8 cellular contexts compared by ENCODE assay signal in the genomic region with DNA sequence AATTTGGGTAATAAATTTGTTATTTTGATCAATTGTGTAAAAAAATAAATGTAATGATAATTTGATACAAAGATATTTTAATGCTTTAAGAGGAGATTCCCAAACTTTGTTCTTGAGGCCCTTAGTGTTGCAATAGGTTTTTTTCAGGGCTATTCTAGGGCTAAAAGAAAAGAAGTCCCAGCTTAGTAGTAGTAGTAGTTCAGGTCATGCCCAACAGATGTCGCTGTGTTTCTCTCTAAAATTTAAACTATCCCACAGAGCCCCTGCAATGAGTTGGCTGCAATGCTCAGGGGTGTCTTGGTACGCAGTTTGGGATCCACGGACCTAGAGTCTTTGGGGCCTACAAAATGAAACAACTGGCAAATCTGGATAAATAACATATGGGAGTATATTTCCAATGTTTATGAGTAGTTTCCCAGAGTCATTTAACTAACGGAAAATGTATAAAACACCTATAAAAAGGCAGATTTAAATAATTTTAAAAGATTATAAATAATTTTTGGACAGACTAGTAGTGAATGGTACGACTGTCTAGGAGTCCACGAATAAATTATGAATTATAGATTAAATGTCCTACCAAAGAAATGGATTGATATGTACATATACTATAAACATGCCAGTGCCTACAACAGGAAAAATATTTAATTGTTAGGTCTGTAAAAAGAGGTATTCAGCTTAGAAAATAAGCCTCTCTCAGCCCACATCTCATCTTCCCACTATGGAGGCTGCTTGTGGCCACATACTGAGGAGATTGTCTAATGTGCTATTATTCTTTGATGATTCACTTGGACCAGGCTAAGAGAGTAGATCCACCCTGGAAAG.
DNase-seq lines count a peak whose midpoint lies in the region; ATAC-seq, FAIRE-seq and TF ChIP-seq lines count a peak whose summit lies in the region.

No MANE protein-coding gene starts in this region.

- H3K4me3 ChIP-seq in astrocyte (ENCODE audit: insufficient read depth, low read depth, low read length) = no peak overlapping the region

- H2AFZ ChIP-seq in astrocyte (ENCODE audit: low read depth, low read length) = peak overlapping the region; percentile 14

- FAIRE-seq in astrocyte (lab: Jason Lieb, UNC) = peak; percentile 39

- peak overlapping the region; percentile 17 for H3K9ac ChIP-seq in astrocyte (ENCODE audit: low read length)

- H3K36me3 Mint-ChIP-seq in activated naive CD4-positive, alpha-beta T cell treated with anti-CD3 and anti-CD28 coated beads for 36 hours (ENCODE audit: low read depth) = no peaks in the 10 kb centered on the region
- H3K36me3 Mint-ChIP-seq in astrocyte (ENCODE audit: low read depth, unreplicated experiment) = peaks cover 1% of the 10 kb centered on the region

- intact Hi-C loops in activated naive CD4-positive, alpha-beta T cell treated with anti-CD3 and anti-CD28 coated beads for 36 hours (cut with micrococcal nuclease) = loop anchor here (1.0 to 10.0 kb wide), 3 partner anchors 67 to 447 kb away; no protein-coding TSS in a partner anchor

- H3K27ac Mint-ChIP-seq in activated naive CD4-positive, alpha-beta T cell treated with anti-CD3 and anti-CD28 coated beads for 36 hours = no peak overlapping the region
- H3K27ac Mint-ChIP-seq in astrocyte (ENCODE audit: unreplicated experiment) = peak overlapping the region; percentile 35

- H3K4me1 Mint-ChIP-seq in activated naive CD4-positive, alpha-beta T cell treated with anti-CD3 and anti-CD28 coated beads for 36 hours (ENCODE audit: low read depth) = no peaks in the 10 kb centered on the region
- H3K4me1 Mint-ChIP-seq in astrocyte (ENCODE audit: low read depth, unreplicated experiment) = peaks cover 6% of the 10 kb centered on the region

- CTCF ChIA-PET in activated naive CD4-positive, alpha-beta T cell treated with anti-CD3 and anti-CD28 coated beads for 36 hours (lab: Charles Lee) = interaction anchor here (0.6 to 1.7 kb wide), 9 partner anchors 10 to 1002 kb away, joined by 3 to 6 read pairs (median 3); no protein-coding TSS in a partner anchor

- peak overlapping the region; percentile 7 for H3K27ac ChIP-seq in astrocyte (ENCODE audit: low read depth, low read length)

- no peaks in the 10 kb centered on the region for H3K9me3 Mint-ChIP-seq in activated naive CD4-positive, alpha-beta T cell treated with anti-CD3 and anti-CD28 coated beads for 36 hours
- no peaks in the 10 kb centered on the region for H3K9me3 Mint-ChIP-seq in astrocyte (ENCODE audit: unreplicated experiment)

- peaks cover 5% of the 10 kb centered on the region for H3K4me1 ChIP-seq in astrocyte (ENCODE audit: insufficient read depth, low read length)

- no peak overlapping the region for H3K4me3 Mint-ChIP-seq in activated naive CD4-positive, alpha-beta T cell treated with anti-CD3 and anti-CD28 coated beads for 36 hours
- H3K4me3 Mint-ChIP-seq in astrocyte (ENCODE audit: unreplicated experiment) = no peak overlapping the region

- no peaks in the 10 kb centered on the region for H3K27me3 ChIP-seq in astrocyte (ENCODE audit: insufficient read depth, low read length)

- H4K20me1 ChIP-seq in astrocyte (ENCODE audit: insufficient read depth, low read length) = no peaks in the 10 kb centered on the region

- DNase-seq in activated naive CD4-positive, alpha-beta T cell treated with anti-CD3 and anti-CD28 coated beads for 36 hours = peak; percentile 41
- DNase-seq in activated naive CD4-positive, alpha-beta T cell (lab: John Stamatoyannopoulos, UW) = no peak
- peak; percentile 57 for DNase-seq in NCI-H69 (lab: John Stamatoyannopoulos, UW)
- DNase-seq in astrocyte (ENCODE audit: low read depth) = peak; percentile 73
- peak; percentile 58 for DNase-seq in iPS-NIHi11 (ENCODE audit: low spot score)
- DNase-seq in stimulated activated CD4-positive, alpha-beta T cell treated with anti-CD3 and anti-CD28 coated beads, Interleukin-4, amount 100 ng/mL, for 24 hours = peak; percentile 29

- peak; percentile 84 for TF ChIP-seq CTCF in astrocyte (IDR thresholded peaks at IDR 0.05; ENCODE audit: insufficient read depth, low read depth, low read length)

- H3K9me3 ChIP-seq in astrocyte (ENCODE audit: insufficient read depth, low read depth, low read length) = no peaks in the 10 kb centered on the region

- H3K27me3 Mint-ChIP-seq in activated naive CD4-positive, alpha-beta T cell treated with anti-CD3 and anti-CD28 coated beads for 36 hours (ENCODE audit: low read depth) = no peaks in the 10 kb centered on the region
- H3K27me3 Mint-ChIP-seq in astrocyte (ENCODE audit: low read depth, unreplicated experiment) = no peaks in the 10 kb centered on the region

- H3K36me3 ChIP-seq in astrocyte (ENCODE audit: insufficient read depth, low read length) = no peaks in the 10 kb centered on the region

- H3K4me2 ChIP-seq in astrocyte (ENCODE audit: low read length) = peak overlapping the region; percentile 27

- ATAC-seq in HG02623 (IDR thresholded peaks at IDR 0.05; ENCODE audit: unreplicated experiment) (peak; percentile 63), HG02973 (IDR thresholded peaks at IDR 0.05; ENCODE audit: unreplicated experiment) (no peak)

- H3K79me2 ChIP-seq in astrocyte (ENCODE audit: insufficient read depth, low read length) = no peaks in the 10 kb centered on the region

Comparison
In these comparisons a context has a peak if more than half of its experiments do, and no peak if none do; other contexts are left out.
1. DNase-seq: peak in activated naive CD4-positive, alpha-beta T cell treated with anti-CD3 and anti-CD28 coated beads for 36 hours (single experiment), NCI-H69 (single experiment), astrocyte (single experiment), iPS-NIHi11 (single experiment) and stimulated activated CD4-positive, alpha-beta T cell treated with anti-CD3 and anti-CD28 coated beads, Interleukin-4, amount 100 ng/mL, for 24 hours (single experiment); none in activated naive CD4-positive, alpha-beta T cell (0 of 4).